ENCODE assay signal across 10 cellular contexts in the genomic region with DNA sequence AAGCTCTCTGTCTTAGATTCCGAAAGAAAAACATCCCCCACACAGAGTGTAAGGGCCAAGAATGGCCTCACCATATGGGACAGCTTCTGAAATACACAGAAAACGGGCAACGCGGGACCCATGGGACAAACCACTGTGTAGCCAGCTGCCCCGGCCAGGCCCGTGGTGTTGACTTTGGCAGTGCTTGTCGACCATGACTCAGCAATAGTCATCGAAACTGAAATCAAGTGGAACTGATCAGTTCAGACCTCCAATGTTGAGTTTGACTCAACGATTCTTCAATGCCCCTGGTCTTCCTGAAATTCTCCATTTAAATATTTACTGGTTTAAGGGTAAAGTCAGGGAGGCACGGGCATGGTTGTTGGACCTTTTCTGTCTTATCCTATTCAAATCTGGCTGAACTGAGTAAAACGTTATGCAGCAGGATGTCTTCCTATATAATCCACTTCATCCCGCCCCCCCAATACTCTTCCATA. TPM values are rescaled to one million over a fixed set of nuclear protein-coding genes. Genes with fewer than 3 reads are reported as not detected.
DNase-seq lines count a peak whose midpoint lies in the region; ATAC-seq and TF ChIP-seq lines count a peak whose summit lies in the region.
"Had no signal": no experiment of that assay in that cellular context is flagged by ENCODE, and none has a peak within 500 bp of the region (broad histone marks: within the 10 kb centered on the region; RNA-seq: fewer than 3 reads in every experiment).

No MANE protein-coding gene starts in this region.

- H3K27me3 Mint-ChIP-seq in stimulated activated memory B cell treated with anti-CD40 and anti-IgM and Interleukin-4, amounts not matched to agents 10 μg/mL and 1 μg/mL and 100 μg/mL, for 72 hours: no peaks in the 10 kb centered on the region
- H3K27me3 Mint-ChIP-seq: CD4-positive, alpha-beta memory T cell had no signal

- peaks cover 4 to 5% of the 10 kb centered on the region in 2 donors for H3K4me1 ChIP-seq in aorta (ENCODE audit: control insufficient read depth in 1 of 2, insufficient read depth in 2 of 2, low read length in 2 of 2)

- H3K4me3 ChIP-seq in astrocyte of the cerebellum (ENCODE audit: low read depth, low read length) (no peak overlapping the region), aorta (ENCODE audit: low read length in 2 of 2) (no peak overlapping the region)

- H3K27ac ChIP-seq in aorta (ENCODE audit: low read depth in 1 of 2, low read length in 2 of 2): peak overlapping the region in 1 of 2 donors; percentile 0

- in situ Hi-C loops in astrocyte of the cerebellum (cut with HindIII; ENCODE audit: low sequenced_read_pairs): no loop called here

- intact Hi-C loops in aorta (cut with DNase I): loop anchor here in 1 of 2 donors (5.0 kb wide), 1 partner anchor 33 kb away; no protein-coding TSS in a partner anchor

- no peak for TF ChIP-seq CTCF in astrocyte of the cerebellum (IDR thresholded peaks at IDR 0.05; ENCODE audit: low read depth, low read length, missing control alignments)

- H3K27ac Mint-ChIP-seq in stimulated activated memory B cell treated with anti-CD40 and anti-IgM and Interleukin-4, amounts not matched to agents 10 μg/mL and 1 μg/mL and 100 μg/mL, for 72 hours: no peak overlapping the region
- H3K27ac Mint-ChIP-seq: CD4-positive, alpha-beta memory T cell had no signal

- no peaks in the 10 kb centered on the region for H3K9me3 Mint-ChIP-seq in stimulated activated memory B cell treated with anti-CD40 and anti-IgM and Interleukin-4, amounts not matched to agents 10 μg/mL and 1 μg/mL and 100 μg/mL, for 72 hours

- WGBS in aorta, 2 donors: 18% methylated on average over 12 of the region's 12 CpGs

- H3K27me3 ChIP-seq in aorta (ENCODE audit: control insufficient read depth in 1 of 2, insufficient read depth in 2 of 2, low read length in 1 of 2): no peaks in the 10 kb centered on the region

- ATAC-seq in aorta (ENCODE audit: low FRiP score): peak; percentile 79
- no peak for ATAC-seq in stimulated activated memory B cell treated with anti-CD40 and anti-IgM and Interleukin-4, amounts not matched to agents 10 μg/mL and 1 μg/mL and 100 μg/mL, for 72 hours
- ATAC-seq in GM18873 (IDR thresholded peaks at IDR 0.05; ENCODE audit: low FRiP score, unreplicated experiment): no peak

- no peaks in the 10 kb centered on the region for H3K36me3 ChIP-seq in aorta (ENCODE audit: control insufficient read depth in 1 of 2, insufficient read depth in 2 of 2, low read length in 1 of 2)

- no peaks in the 10 kb centered on the region for H3K9me3 ChIP-seq in aorta (ENCODE audit: control insufficient read depth, low read length)

- no peak overlapping the region for H3K4me3 Mint-ChIP-seq in stimulated activated memory B cell treated with anti-CD40 and anti-IgM and Interleukin-4, amounts not matched to agents 10 μg/mL and 1 μg/mL and 100 μg/mL, for 72 hours
- H3K4me3 Mint-ChIP-seq: CD4-positive, alpha-beta memory T cell had no signal

- peaks cover 31% of the 10 kb centered on the region for H3K4me1 Mint-ChIP-seq in stimulated activated memory B cell treated with anti-CD40 and anti-IgM and Interleukin-4, amounts not matched to agents 10 μg/mL and 1 μg/mL and 100 μg/mL, for 72 hours
- H3K4me1 Mint-ChIP-seq: CD4-positive, alpha-beta memory T cell had no signal

- DNase-seq in NCI-H748 (lab: John Stamatoyannopoulos, UW; ENCODE audit: unreplicated experiment) (peak; percentile 54), NCI-H748 treated with DMSO at 0.1 percent for 48 hours (lab: John Stamatoyannopoulos, UW) (no peak), astrocyte of the cerebellum (ENCODE audit: low read depth) (peak; percentile 90), kidney glomerular epithelial cell (lab: John Stamatoyannopoulos, UW) (peak; percentile 61), aorta (peak; percentile 84 to 92), NCI-H1105 (lab: John Stamatoyannopoulos, UW) (no peak)
- DNase-seq: CD4-positive, alpha-beta memory T cell; central memory CD4-positive, alpha-beta T cell had no signal

- no peaks in the 10 kb centered on the region for H3K36me3 Mint-ChIP-seq in stimulated activated memory B cell treated with anti-CD40 and anti-IgM and Interleukin-4, amounts not matched to agents 10 μg/mL and 1 μg/mL and 100 μg/mL, for 72 hours
- H3K36me3 Mint-ChIP-seq: CD4-positive, alpha-beta memory T cell had no signal

RNA-seq across cellular contexts. Expression of gene ZFHX3, which starts 27.5 kb away (rescaled TPM):
- total RNA-seq in aorta: 10 to 100 TPM; 67.4 to 96.9 TPM
- 1 to 10 TPM; 4.3 to 8.0 TPM for polyA plus RNA-seq in aorta

Comparison
In these comparisons a context has a peak if more than half of its experiments do, and no peak if none do; other contexts are left out.
1. DNase-seq: peak in NCI-H748 (single experiment), astrocyte of the cerebellum (single experiment), kidney glomerular epithelial cell (single experiment) and aorta (2 of 2); none in NCI-H748 treated with DMSO at 0.1 percent for 48 hours (single experiment) and NCI-H1105 (single experiment).